Comparison of ENCODE assay signal across 21 cellular contexts in genomic region chr16:76942089-76942488, GRCh38.
"Had no signal": no experiment of that assay in that cellular context is flagged by ENCODE, and none has a peak within 500 bp of the region (broad histone marks: within the 10 kb centered on the region; RNA-seq: fewer than 3 reads in every experiment).

No MANE protein-coding gene starts in this region.

- H3K9me3 ChIP-seq: colonic mucosa, esophagus squamous epithelium, gastrocnemius medialis, heart right ventricle, left lung, lower lobe of right lung, mucosa of descending colon had no signal

- H3K4me3 ChIP-seq: colonic mucosa, esophagus squamous epithelium, gastrocnemius medialis, heart right ventricle, left lung, lower lobe of right lung, mucosa of descending colon had no signal

- H3K27me3 ChIP-seq: colonic mucosa, esophagus squamous epithelium, gastrocnemius medialis, heart right ventricle, left lung had no signal

- ATAC-seq: effector memory CD8-positive, alpha-beta T cell; esophagus mucosa; gastrocnemius medialis; left lung; lower lobe of right lung; mucosa of descending colon had no signal

- DNase-seq: colonic mucosa; cortex of kidney; effector CD8-positive, alpha-beta T cell; effector memory CD8-positive, alpha-beta T cell; endodermal cell; erythroblast; esophagus squamous epithelium; foreskin fibroblast; foreskin melanocyte; gastrocnemius medialis; glutamatergic neuron; head of caudate nucleus; heart right ventricle; hippocampal formation; lower lobe of right lung; mesenchymal stem cell; mucosa of descending colon; naive B cell had no signal

- H3K4me1 ChIP-seq: colonic mucosa, esophagus squamous epithelium, gastrocnemius medialis, left lung, lower lobe of right lung had no signal

- H3K27ac ChIP-seq: colonic mucosa, epithelial cell of prostate, esophagus squamous epithelium, gastrocnemius medialis, heart right ventricle, left lung, lower lobe of right lung had no signal

- H3K36me3 ChIP-seq: colonic mucosa, esophagus squamous epithelium, gastrocnemius medialis, heart right ventricle, left lung, lower lobe of right lung had no signal
